In the genomic region with DNA sequence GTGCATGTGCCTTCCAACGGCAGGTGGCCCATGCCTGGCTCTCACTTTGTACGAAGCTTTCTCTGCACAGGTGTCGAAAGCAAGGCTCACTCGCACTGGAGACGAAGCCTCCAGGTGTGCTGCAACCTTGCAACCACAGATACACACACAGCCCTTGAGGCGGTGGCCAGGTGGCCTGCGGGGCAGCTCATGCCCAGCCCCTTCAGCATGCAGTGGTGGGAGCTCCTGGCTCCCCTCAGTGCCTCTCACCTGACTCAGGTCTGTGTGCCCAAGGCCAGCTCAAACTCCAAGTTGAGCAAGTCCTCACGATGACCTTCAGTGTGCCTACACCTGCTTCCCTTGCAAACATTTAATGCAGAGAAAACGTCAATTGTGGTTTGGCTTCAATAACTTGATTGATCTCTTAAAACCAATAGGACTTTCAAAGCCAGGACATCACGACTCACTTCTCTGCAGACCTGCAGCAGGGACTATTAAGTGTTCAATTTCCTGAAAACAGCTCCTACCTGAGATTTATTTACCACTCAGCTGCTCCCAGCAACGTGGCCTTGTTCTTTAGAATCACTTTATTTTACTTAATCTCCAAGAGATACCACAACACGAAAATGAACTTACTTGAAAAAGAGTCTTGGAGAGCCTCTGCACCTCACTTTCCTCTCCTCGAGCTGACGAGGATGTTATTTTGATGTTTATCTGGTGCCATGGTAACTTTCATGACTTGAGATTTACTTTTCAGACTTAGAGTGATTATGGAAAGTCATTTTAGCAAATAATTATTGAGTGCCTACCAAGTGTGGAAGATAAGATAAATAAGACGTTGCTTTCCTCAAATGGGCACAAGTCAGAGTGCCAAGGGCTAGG, we compare ENCODE assay signal across 13 cellular contexts.
DNase-seq lines count a peak whose midpoint lies in the region; ATAC-seq and TF ChIP-seq lines count a peak whose summit lies in the region.
"Had no signal": no experiment of that assay in that cellular context is flagged by ENCODE, and none has a peak within 500 bp of the region (broad histone marks: within the 10 kb centered on the region; RNA-seq: fewer than 3 reads in every experiment).

No MANE protein-coding gene starts in this region.

- peak overlapping the region; percentile 9 for H3K27ac ChIP-seq in CD8-positive, alpha-beta T cell (ENCODE audit: low read depth, low read length)
- H3K27ac ChIP-seq: vagina had no signal

- intact Hi-C loops in CD8-positive, alpha-beta T cell (cut with DNase I, micrococcal nuclease), result no loop called here
- intact Hi-C loops in mucosa of descending colon (cut with DNase I, micrococcal nuclease), result no loop called here

- peaks cover 15% of the 10 kb centered on the region for H3K4me1 Mint-ChIP-seq in CD8-positive, alpha-beta T cell (ENCODE audit: low read depth)

- no peak overlapping the region for H3K4me3 Mint-ChIP-seq in CD8-positive, alpha-beta T cell
- H3K4me3 Mint-ChIP-seq: activated B cell treated with CpG ODN at 0.5 μM for 24 hours, brain had no signal

- H3K4me3 ChIP-seq in CD8-positive, alpha-beta T cell (ENCODE audit: low read depth, low read length), result no peak overlapping the region
- no peak overlapping the region for H3K4me3 ChIP-seq in mucosa of descending colon
- H3K4me3 ChIP-seq: vagina had no signal

- H3K36me3 Mint-ChIP-seq in CD8-positive, alpha-beta T cell, result no peaks in the 10 kb centered on the region

- H3K9me3 Mint-ChIP-seq in CD8-positive, alpha-beta T cell, result no peaks in the 10 kb centered on the region
- H3K9me3 Mint-ChIP-seq: activated B cell treated with CpG ODN at 0.5 μM for 24 hours, brain had no signal

- peak; percentile 46 for ATAC-seq in CD8-positive, alpha-beta T cell
- ATAC-seq in mucosa of descending colon (peak; percentile 28), HG02642 (IDR thresholded peaks at IDR 0.05; ENCODE audit: poor library complexity, unreplicated experiment) (no peak)

- peaks cover 15% of the 10 kb centered on the region for H3K4me1 ChIP-seq in CD8-positive, alpha-beta T cell (ENCODE audit: insufficient read depth, low read length)
- peaks cover 27% of the 10 kb centered on the region for H3K4me1 ChIP-seq in mucosa of descending colon (ENCODE audit: low read depth)
- H3K4me1 ChIP-seq: vagina had no signal

- no peaks in the 10 kb centered on the region for H3K36me3 ChIP-seq in CD8-positive, alpha-beta T cell (ENCODE audit: insufficient read depth, low read length)
- no peaks in the 10 kb centered on the region for H3K36me3 ChIP-seq in mucosa of descending colon (ENCODE audit: low read depth)
- H3K36me3 ChIP-seq: vagina had no signal

- no peaks in the 10 kb centered on the region for H3K9me3 ChIP-seq in CD8-positive, alpha-beta T cell (ENCODE audit: low read length)
- no peaks in the 10 kb centered on the region for H3K9me3 ChIP-seq in mucosa of descending colon
- H3K9me3 ChIP-seq: vagina had no signal

- no peaks in the 10 kb centered on the region for H3K27me3 ChIP-seq in CD8-positive, alpha-beta T cell (ENCODE audit: insufficient read depth, low read length)
- H3K27me3 ChIP-seq: vagina had no signal

- peak in 1 of 7 experiments; percentile 20 for DNase-seq in CD8-positive, alpha-beta T cell
- peak; percentile 33 for DNase-seq in M059J (ENCODE audit: low read depth)
- DNase-seq in central memory CD4-positive, alpha-beta T cell, result peak; percentile 69
- DNase-seq in mucosa of descending colon, result no peak
- DNase-seq in DMS114 treated with DMSO at 0.1 percent for 48 hours (lab: John Stamatoyannopoulos, UW; ENCODE audit: unreplicated experiment), result no peak
- DNase-seq in epidermal melanocyte (ENCODE audit: insufficient read length, low spot score), result no peak
- DNase-seq: activated B cell treated with CpG ODN at 0.5 μM for 24 hours; NCI-H1092 treated with DMSO at 0.1 percent for 48 hours; NCI-H345; stimulated activated CD4-positive, alpha-beta T cell treated with anti-CD3 and anti-CD28 coated beads, Interleukin-2, amount 100 ng/mL, for 48 hours had no signal

- no peak for TF ChIP-seq CTCF in CD8-positive, alpha-beta T cell (IDR thresholded peaks at IDR 0.05)
- no peak for TF ChIP-seq CTCF in mucosa of descending colon (IDR thresholded peaks at IDR 0.05)

- POLR2A ChIA-PET in CD8-positive, alpha-beta T cell (lab: Charles Lee), result no interaction called here

- CTCF ChIA-PET in CD8-positive, alpha-beta T cell (lab: Charles Lee), result interaction anchor here (1.2 kb wide), 1 partner anchor 10 kb away, joined by 3 read pairs; no protein-coding TSS in a partner anchor

- peak overlapping the region; percentile 34 for H3K27ac Mint-ChIP-seq in CD8-positive, alpha-beta T cell
- H3K27ac Mint-ChIP-seq: activated B cell treated with CpG ODN at 0.5 μM for 24 hours, brain had no signal

- peaks cover 2% of the 10 kb centered on the region for H3K27me3 Mint-ChIP-seq in CD8-positive, alpha-beta T cell (ENCODE audit: low read depth)
- H3K27me3 Mint-ChIP-seq: brain had no signal

Comparison
In these comparisons a context has a peak if more than half of its experiments do, and no peak if none do; other contexts are left out.
1. DNase-seq: peak in M059J (single experiment) and central memory CD4-positive, alpha-beta T cell (single experiment); none in mucosa of descending colon (0 of 3), DMS114 treated with DMSO at 0.1 percent for 48 hours (single experiment) and epidermal melanocyte (single experiment).